ENCODE assay signal across 10 cellular contexts in genomic region chr3:71109241-71109976, GRCh38.
A peak's percentile ranks its signal among the peaks of the same experiment; 100 is the strongest.
DNase-seq lines count a peak whose midpoint lies in the region; ATAC-seq, FAIRE-seq and TF ChIP-seq lines count a peak whose summit lies in the region.
"Had no signal": no experiment of that assay in that cellular context is flagged by ENCODE, and none has a peak within 500 bp of the region (broad histone marks: within the 10 kb centered on the region; RNA-seq: fewer than 3 reads in every experiment).

No MANE protein-coding gene starts in this region.

- 62 to 65% methylated on average over 8 of the region's 8 CpGs for WGBS in heart right ventricle, 2 donors

- DNase-seq in heart right ventricle: no peak
- no peak for DNase-seq in right atrium auricular region (ENCODE audit: low spot score)
- no peak for DNase-seq in left colon
- peak; percentile 20 for DNase-seq in urothelium cell line (ENCODE audit: low spot score)
- DNase-seq in CD14-positive monocyte (ENCODE audit: low spot score): no peak
- no peak for DNase-seq in NCI-H345 (lab: John Stamatoyannopoulos, UW)
- DNase-seq in NCI-H2081 (lab: John Stamatoyannopoulos, UW): no peak
- DNase-seq: caudate nucleus; stimulated activated naive CD4-positive, alpha-beta T cell had no signal

- H3K9me3 Mint-ChIP-seq in CD14-positive monocyte: no peaks in the 10 kb centered on the region

- H3K36me3 ChIP-seq in heart right ventricle: peaks cover 0 to 43% (median 9%) of the 10 kb centered on the region in 9 donors
- peaks cover 10% of the 10 kb centered on the region for H3K36me3 ChIP-seq in right atrium auricular region

- H3K4me3 ChIP-seq in heart right ventricle (no peak overlapping the region), right atrium auricular region (no peak overlapping the region)

- H3K4me1 ChIP-seq in heart right ventricle: peaks cover 0 to 74% (median 45%) of the 10 kb centered on the region in 9 donors
- peaks cover 0 to 65% of the 10 kb centered on the region in 2 donors for H3K4me1 ChIP-seq in right atrium auricular region

- ATAC-seq in heart right ventricle (peak in 5 of 8 donors; percentile 24 to 37 (median 29)), left colon (peak; percentile 51)

- no peaks in the 10 kb centered on the region for H3K27me3 Mint-ChIP-seq in CD14-positive monocyte (ENCODE audit: low read depth in 3 of 3)

- peak overlapping the region in 2 of 7 donors; percentile 25 to 56 for H3K27ac Mint-ChIP-seq in CD14-positive monocyte

- TF ChIP-seq CTCF in heart right ventricle (IDR thresholded peaks at IDR 0.05): no peak
- TF ChIP-seq CTCF in right atrium auricular region (IDR thresholded peaks at IDR 0.05): no peak
- no peak for TF ChIP-seq CTCF in CD14-positive monocyte (IDR thresholded peaks at IDR 0.05)

- H3K9me3 ChIP-seq in heart right ventricle (no peaks in the 10 kb centered on the region), right atrium auricular region (no peaks in the 10 kb centered on the region)

- no peak for FAIRE-seq in urothelium cell line (lab: Jason Lieb, UNC)

- H3K27me3 ChIP-seq in heart right ventricle: no peaks in the 10 kb centered on the region
- no peaks in the 10 kb centered on the region for H3K27me3 ChIP-seq in right atrium auricular region

- peaks cover 53 to 63% of the 10 kb centered on the region in 2 donors for H3K36me3 Mint-ChIP-seq in CD14-positive monocyte

- peak overlapping the region in 4 of 10 donors; percentile 6 to 44 (median 38) for H3K27ac ChIP-seq in heart right ventricle
- H3K27ac ChIP-seq in right atrium auricular region: peak overlapping the region in 1 of 2 donors; percentile 39
- peak overlapping the region; percentile 52 for H3K27ac ChIP-seq in angular gyrus (ENCODE audit: low read depth, low read length)

- intact Hi-C loops in heart right ventricle (cut with DNase I): loop anchor here in 1 of 10 donors (5.0 kb wide), 1 partner anchor 42 kb away; no protein-coding TSS in a partner anchor
- intact Hi-C loops in left colon (cut with DNase I, micrococcal nuclease): no loop called here
- intact Hi-C loops in CD14-positive monocyte (cut with micrococcal nuclease): no loop called here

- H3K4me1 Mint-ChIP-seq in CD14-positive monocyte: no peaks in the 10 kb centered on the region

- H3K4me3 Mint-ChIP-seq in CD14-positive monocyte: no peak overlapping the region
